Comparison of ENCODE assay signal across 10 cellular contexts in genomic region chr22:20524004-20524481, GRCh38. TPM values are rescaled to one million over a fixed set of nuclear protein-coding genes. Genes with fewer than 3 reads are reported as not detected.
DNase-seq lines count a peak whose midpoint lies in the region; ATAC-seq and TF ChIP-seq lines count a peak whose summit lies in the region.
"Had no signal": no experiment of that assay in that cellular context is flagged by ENCODE, and none has a peak within 500 bp of the region (broad histone marks: within the 10 kb centered on the region; RNA-seq: fewer than 3 reads in every experiment).

No MANE protein-coding gene starts in this region.

- H3K9ac ChIP-seq in HCT116 (ENCODE audit: low read length), result no peak overlapping the region; the same call in 1 of the 2 replicates

- peaks cover 74% of the 10 kb centered on the region for H3K4me1 Mint-ChIP-seq in activated CD4-positive, alpha-beta memory T cell treated with anti-CD3 and anti-CD28 coated beads for 36 hours (ENCODE audit: low read depth)

- no peak overlapping the region for H3K4me3 Mint-ChIP-seq in activated CD4-positive, alpha-beta memory T cell treated with anti-CD3 and anti-CD28 coated beads for 36 hours

- CTCF ChIA-PET in AG04450 (lab: Charles Lee), result interaction anchor here (0.9 to 1.9 kb wide), 2 partner anchors 40 to 44 kb away, joined by 3 to 7 read pairs; no protein-coding TSS in a partner anchor
- CTCF ChIA-PET in HCT116 (lab: Charles Lee), result no interaction called here
- CTCF ChIA-PET in activated CD4-positive, alpha-beta memory T cell treated with anti-CD3 and anti-CD28 coated beads for 36 hours (lab: Charles Lee), result interaction anchor here (1.0 to 3.9 kb wide), 5 partner anchors 8 to 47 kb away, joined by 4 to 21 read pairs (median 4); partner anchors contain the start of gene MED15

- H3K27me3 ChIP-seq in AG04450 (ENCODE audit: control insufficient read depth, insufficient read depth, low read length), result no peaks in the 10 kb centered on the region
- no peaks in the 10 kb centered on the region for H3K27me3 ChIP-seq in HCT116 (ENCODE audit: insufficient read depth, low read length)

- peak overlapping the region; percentile 77 for H3K27ac ChIP-seq in AG04450 (ENCODE audit: low read depth, low read length)
- H3K27ac ChIP-seq in HCT116 (ENCODE audit: low read depth, low read length), result no peak overlapping the region

- H3K9me3 Mint-ChIP-seq in activated CD4-positive, alpha-beta memory T cell treated with anti-CD3 and anti-CD28 coated beads for 36 hours, result no peaks in the 10 kb centered on the region

- RAD21 ChIA-PET in HCT116 (lab: Charles Lee; ENCODE audit: low non-redundant PET in 1 of 2, low total read pairs in 2 of 2, uncharacterized antibody in 2 of 2, unreplicated experiment in 2 of 2), result no interaction called here

- H3K4me1 ChIP-seq in HCT116 (ENCODE audit: control insufficient read depth in 1 of 2, insufficient read depth in 2 of 2, low read length in 2 of 2), result peaks cover 17 to 52% of the 10 kb centered on the region in 2 experiments

- TF ChIP-seq POLR2A in HCT116 (IDR thresholded peaks at IDR 0.05; ENCODE audit: borderline replicate concordance, extremely low read depth, insufficient read depth, insufficient read length), result no peak

- TF ChIP-seq CTCF in AG04450 (IDR thresholded peaks at IDR 0.05; ENCODE audit: low read depth, low read length), result no peak
- TF ChIP-seq CTCF in HCT116 (IDR thresholded peaks at IDR 0.05 in 2 of 3, conservative IDR thresholded peaks at IDR 0.05 in 1 of 3; ENCODE audit: borderline replicate concordance in 1 of 3, insufficient read depth in 1 of 3, low read depth in 2 of 3, low read length in 2 of 3), result no peak

- TF ChIP-seq RAD21 in HCT116 (IDR thresholded peaks at IDR 0.05; ENCODE audit: low read depth), result no peak

- ATAC-seq in HCT116 (peak; percentile 41; the same call in 1 of the 2 replicates), left colon (peak; percentile 58), GM18520 (IDR thresholded peaks at IDR 0.05; ENCODE audit: unreplicated experiment) (no peak)

- H3K36me3 Mint-ChIP-seq in activated CD4-positive, alpha-beta memory T cell treated with anti-CD3 and anti-CD28 coated beads for 36 hours, result peaks cover 33% of the 10 kb centered on the region

- H2AFZ ChIP-seq in HCT116 (ENCODE audit: low read depth, low read length, poor library complexity, severe bottlenecking), result no peak overlapping the region

- H3K79me2 ChIP-seq in HCT116 (ENCODE audit: insufficient read depth, low read length), result peaks cover 96% of the 10 kb centered on the region

- H3K27me3 Mint-ChIP-seq in activated CD4-positive, alpha-beta memory T cell treated with anti-CD3 and anti-CD28 coated beads for 36 hours, result no peaks in the 10 kb centered on the region

- POLR2A ChIA-PET in AG04450 (lab: Yijun Ruan, JAX) (interaction anchor here (1.1 to 2.3 kb wide), 2 partner anchors 16 to 45 kb away, joined by 5 to 7 read pairs; partner anchors contain the start of gene MED15), HCT116 (lab: Charles Lee) (no interaction called here)
- POLR2A ChIA-PET in activated CD4-positive, alpha-beta memory T cell treated with anti-CD3 and anti-CD28 coated beads for 36 hours (lab: Charles Lee), result interaction anchor here (1.2 to 1.9 kb wide), 3 partner anchors 14 to 46 kb away, joined by 3 to 13 read pairs (median 3); partner anchors contain the start of gene MED15

- H3K4me2 ChIP-seq in HCT116 (ENCODE audit: low read length), result no peak overlapping the region

- intact Hi-C loops in HCT116 (cut with micrococcal nuclease) (no loop called here), left colon (cut with DNase I, micrococcal nuclease) (no loop called here)
- intact Hi-C loops in activated CD4-positive, alpha-beta memory T cell treated with anti-CD3 and anti-CD28 coated beads for 36 hours (cut with micrococcal nuclease), result no loop called here

- no peaks in the 10 kb centered on the region; the same call in 1 of the 2 replicates for H4K20me1 ChIP-seq in HCT116 (ENCODE audit: insufficient read depth)

- peak overlapping the region; percentile 75 for H3K27ac Mint-ChIP-seq in activated CD4-positive, alpha-beta memory T cell treated with anti-CD3 and anti-CD28 coated beads for 36 hours

- BruUV-seq in HCT116 (replicated peaks; lab: Mats Ljungman, UMichigan), result no TSS peak

- no peak for DNase-seq in AG04450 (ENCODE audit: low read depth, low spot score)
- DNase-seq in HCT116 (ENCODE audit: low read depth, low spot score), result no peak
- peak; percentile 53 for DNase-seq in activated CD4-positive, alpha-beta memory T cell treated with anti-CD3 and anti-CD28 coated beads for 36 hours
- no peak for DNase-seq in left colon
- DNase-seq in NCI-H446 treated with DMSO at 0.1 percent for 48 hours (lab: John Stamatoyannopoulos, UW), result no peak
- DNase-seq in ecto neural progenitor cell (ENCODE audit: low spot score), result no peak
- DNase-seq in GOT3 (lab: John Stamatoyannopoulos, UW), result no peak
- DNase-seq: midbrain, MM.1S had no signal

- H3K9me3 ChIP-seq in AG04450 (ENCODE audit: control insufficient read depth, insufficient read depth, low read length), result peaks cover 5% of the 10 kb centered on the region; the same call in 1 of the 2 replicates
- no peaks in the 10 kb centered on the region for H3K9me3 ChIP-seq in HCT116 (ENCODE audit: control insufficient read depth in 1 of 2, insufficient read depth in 1 of 2, low read depth in 1 of 2, low read length in 2 of 2)

- H3K4me3 ChIP-seq in AG04450 (ENCODE audit: low read depth, low read length) (no peak overlapping the region), HCT116 (replicated peaks in 1 of 2; ENCODE audit: low read depth in 1 of 2, low read length in 2 of 2) (no peak overlapping the region)

- no peaks in the 10 kb centered on the region for H3K9me2 ChIP-seq in HCT116 (ENCODE audit: insufficient read depth)

- H3K36me3 ChIP-seq in HCT116 (ENCODE audit: control insufficient read depth in 1 of 2, insufficient read depth in 2 of 2, low read length in 2 of 2), result peaks cover 12 to 15% of the 10 kb centered on the region in 2 experiments; a peak in 2 of 4 replicates

TF ChIP-seq in HCT116, 20 proteins besides CTCF, POLR2A, EP300 and RAD21:
- TF ChIP-seq TCF7L2 (IDR thresholded peaks at IDR 0.05; ENCODE audit: borderline replicate concordance, extremely low read depth, insufficient read depth, insufficient read length), result peak; percentile 59
- no peak for TF ChIP-seq EZH2 (IDR thresholded peaks at IDR 0.05)
TF ChIP-seq in HCT116: peak in this region for 1.

RNA-seq across cellular contexts. Expression of gene MED15, which starts 16.6 kb away (rescaled TPM):
- polyA plus RNA-seq in AG04450 (2011; rRNA removed), result 17.3 and 25.4 TPM in 2 replicates
- polyA minus RNA-seq in AG04450 (2011; rRNA and poly(A)+ RNA removed), result 43.3 and 49.2 TPM in 2 replicates
- total RNA-seq in HCT116 (2021; ENCODE audit: unreplicated experiment), result 81.3 TPM
- polyA plus RNA-seq in HCT116 (2012), result 71.7 and 83.4 TPM in 2 replicates
- total RNA-seq in activated CD4-positive, alpha-beta memory T cell treated with anti-CD3 and anti-CD28 coated beads for 36 hours, result 10 to 100 TPM; 93.3 to 97.4 TPM
- total RNA-seq in left colon, result 10 to 100 TPM; 85.3 to 91.2 TPM

RNA-seq across cellular contexts. Expression of gene KLHL22, which starts 28.4 kb away (rescaled TPM):
- 30.2 and 33.2 TPM in 2 replicates for polyA plus RNA-seq in AG04450 (2011; rRNA removed)
- 35.1 and 39.0 TPM in 2 replicates for polyA minus RNA-seq in AG04450 (2011; rRNA and poly(A)+ RNA removed)
- total RNA-seq in HCT116 (2021; ENCODE audit: unreplicated experiment), result 16.4 TPM
- 7.5 and 8.8 TPM in 2 replicates for polyA plus RNA-seq in HCT116 (2012)
- total RNA-seq in activated CD4-positive, alpha-beta memory T cell treated with anti-CD3 and anti-CD28 coated beads for 36 hours, result 10 to 100 TPM; 23.3 to 25.5 TPM
- total RNA-seq in left colon, result 10 to 100 TPM; 12.3 to 14.2 TPM
